1 cellular context compared by ENCODE assay signal in genomic region chr12:121652767-121653497, GRCh38.
TF ChIP-seq lines count a peak whose summit lies in the region.

No MANE protein-coding gene starts in this region.

TF ChIP-seq in HepG2, 621 proteins besides CTCF, POLR2A, EP300 and RAD21:
- no peak for TF ChIP-seq HDAC2 (CRISPR knock-in tag; IDR thresholded peaks at IDR 0.05)
- 0 out of 2 replicates have a peak, but pooled peaks have one; percentile 71 for TF ChIP-seq HNRNPL (IDR thresholded peaks at IDR 0.05; ENCODE audit: low read depth, low read length)
- no peak for TF ChIP-seq TBL1XR1 (IDR thresholded peaks at IDR 0.05; ENCODE audit: borderline replicate concordance, low read length, partially characterized antibody)
- no peak for TF ChIP-seq ZNF33A (CRISPR knock-in tag; IDR thresholded peaks at IDR 0.05; ENCODE audit: borderline replicate concordance)
- no peak for TF ChIP-seq ERF (CRISPR knock-in tag; IDR thresholded peaks at IDR 0.05)
- TF ChIP-seq, protein P1, sequence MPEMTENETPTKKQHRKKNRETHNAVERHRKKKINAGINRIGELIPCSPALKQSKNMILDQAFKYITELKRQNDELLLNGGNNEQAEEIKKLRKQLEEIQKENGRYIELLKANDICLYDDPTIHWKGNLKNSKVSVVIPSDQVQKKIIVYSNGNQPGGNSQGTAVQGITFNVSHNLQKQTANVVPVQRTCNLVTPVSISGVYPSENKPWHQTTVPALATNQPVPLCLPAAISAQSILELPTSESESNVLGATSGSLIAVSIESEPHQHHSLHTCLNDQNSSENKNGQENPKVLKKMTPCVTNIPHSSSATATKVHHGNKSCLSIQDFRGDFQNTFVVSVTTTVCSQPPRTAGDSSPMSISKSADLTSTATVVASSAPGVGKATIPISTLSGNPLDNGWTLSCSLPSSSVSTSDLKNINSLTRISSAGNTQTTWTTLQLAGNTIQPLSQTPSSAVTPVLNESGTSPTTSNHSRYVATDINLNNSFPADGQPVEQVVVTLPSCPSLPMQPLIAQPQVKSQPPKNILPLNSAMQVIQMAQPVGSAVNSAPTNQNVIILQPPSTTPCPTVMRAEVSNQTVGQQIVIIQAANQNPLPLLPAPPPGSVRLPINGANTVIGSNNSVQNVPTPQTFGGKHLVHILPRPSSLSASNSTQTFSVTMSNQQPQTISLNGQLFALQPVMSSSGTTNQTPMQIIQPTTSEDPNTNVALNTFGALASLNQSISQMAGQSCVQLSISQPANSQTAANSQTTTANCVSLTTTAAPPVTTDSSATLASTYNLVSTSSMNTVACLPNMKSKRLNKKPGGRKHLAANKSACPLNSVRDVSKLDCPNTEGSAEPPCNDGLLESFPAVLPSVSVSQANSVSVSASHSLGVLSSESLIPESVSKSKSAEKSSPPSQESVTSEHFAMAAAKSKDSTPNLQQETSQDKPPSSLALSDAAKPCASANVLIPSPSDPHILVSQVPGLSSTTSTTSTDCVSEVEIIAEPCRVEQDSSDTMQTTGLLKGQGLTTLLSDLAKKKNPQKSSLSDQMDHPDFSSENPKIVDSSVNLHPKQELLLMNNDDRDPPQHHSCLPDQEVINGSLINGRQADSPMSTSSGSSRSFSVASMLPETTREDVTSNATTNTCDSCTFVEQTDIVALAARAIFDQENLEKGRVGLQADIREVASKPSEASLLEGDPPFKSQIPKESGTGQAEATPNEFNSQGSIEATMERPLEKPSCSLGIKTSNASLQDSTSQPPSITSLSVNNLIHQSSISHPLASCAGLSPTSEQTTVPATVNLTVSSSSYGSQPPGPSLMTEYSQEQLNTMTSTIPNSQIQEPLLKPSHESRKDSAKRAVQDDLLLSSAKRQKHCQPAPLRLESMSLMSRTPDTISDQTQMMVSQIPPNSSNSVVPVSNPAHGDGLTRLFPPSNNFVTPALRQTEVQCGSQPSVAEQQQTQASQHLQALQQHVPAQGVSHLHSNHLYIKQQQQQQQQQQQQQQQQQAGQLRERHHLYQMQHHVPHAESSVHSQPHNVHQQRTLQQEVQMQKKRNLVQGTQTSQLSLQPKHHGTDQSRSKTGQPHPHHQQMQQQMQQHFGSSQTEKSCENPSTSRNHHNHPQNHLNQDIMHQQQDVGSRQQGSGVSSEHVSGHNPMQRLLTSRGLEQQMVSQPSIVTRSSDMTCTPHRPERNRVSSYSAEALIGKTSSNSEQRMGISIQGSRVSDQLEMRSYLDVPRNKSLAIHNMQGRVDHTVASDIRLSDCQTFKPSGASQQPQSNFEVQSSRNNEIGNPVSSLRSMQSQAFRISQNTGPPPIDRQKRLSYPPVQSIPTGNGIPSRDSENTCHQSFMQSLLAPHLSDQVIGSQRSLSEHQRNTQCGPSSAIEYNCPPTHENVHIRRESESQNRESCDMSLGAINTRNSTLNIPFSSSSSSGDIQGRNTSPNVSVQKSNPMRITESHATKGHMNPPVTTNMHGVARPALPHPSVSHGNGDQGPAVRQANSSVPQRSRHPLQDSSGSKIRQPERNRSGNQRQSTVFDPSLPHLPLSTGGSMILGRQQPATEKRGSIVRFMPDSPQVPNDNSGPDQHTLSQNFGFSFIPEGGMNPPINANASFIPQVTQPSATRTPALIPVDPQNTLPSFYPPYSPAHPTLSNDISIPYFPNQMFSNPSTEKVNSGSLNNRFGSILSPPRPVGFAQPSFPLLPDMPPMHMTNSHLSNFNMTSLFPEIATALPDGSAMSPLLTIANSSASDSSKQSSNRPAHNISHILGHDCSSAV (CRISPR knock-in tag; IDR thresholded peaks at IDR 0.05; ENCODE audit: borderline replicate concordance) = no peak
- TF ChIP-seq, protein P2, sequence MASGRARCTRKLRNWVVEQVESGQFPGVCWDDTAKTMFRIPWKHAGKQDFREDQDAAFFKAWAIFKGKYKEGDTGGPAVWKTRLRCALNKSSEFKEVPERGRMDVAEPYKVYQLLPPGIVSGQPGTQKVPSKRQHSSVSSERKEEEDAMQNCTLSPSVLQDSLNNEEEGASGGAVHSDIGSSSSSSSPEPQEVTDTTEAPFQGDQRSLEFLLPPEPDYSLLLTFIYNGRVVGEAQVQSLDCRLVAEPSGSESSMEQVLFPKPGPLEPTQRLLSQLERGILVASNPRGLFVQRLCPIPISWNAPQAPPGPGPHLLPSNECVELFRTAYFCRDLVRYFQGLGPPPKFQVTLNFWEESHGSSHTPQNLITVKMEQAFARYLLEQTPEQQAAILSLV (CRISPR knock-in tag; IDR thresholded peaks at IDR 0.05; ENCODE audit: borderline replicate concordance) = no peak
- TF ChIP-seq ZNF770 (CRISPR knock-in tag; IDR thresholded peaks at IDR 0.05) = peak; percentile 89; the same call in 1 of the 2 replicates
- no peak for TF ChIP-seq SRSF9 (IDR thresholded peaks at IDR 0.05; ENCODE audit: borderline replicate concordance, insufficient read depth, low read depth, low read length, poor library complexity, severe bottlenecking)
- TF ChIP-seq ZNF780A (CRISPR knock-in tag; IDR thresholded peaks at IDR 0.05) = no peak
- TF ChIP-seq GPN1 (CRISPR knock-in tag; IDR thresholded peaks at IDR 0.05; ENCODE audit: borderline replicate concordance) = no peak
- TF ChIP-seq ZNF687 (CRISPR knock-in tag; IDR thresholded peaks at IDR 0.05) = peak; percentile 18; the same call in 1 of the 2 replicates
- TF ChIP-seq HNF4G (IDR thresholded peaks at IDR 0.05; ENCODE audit: borderline replicate concordance, low read depth, low read length) = no peak
- TF ChIP-seq HNF4G (CRISPR knock-in tag; IDR thresholded peaks at IDR 0.05; ENCODE audit: borderline replicate concordance, low read depth) = no peak
- no peak for TF ChIP-seq UBTF (CRISPR knock-in tag; IDR thresholded peaks at IDR 0.05)
- TF ChIP-seq, protein P3, sequence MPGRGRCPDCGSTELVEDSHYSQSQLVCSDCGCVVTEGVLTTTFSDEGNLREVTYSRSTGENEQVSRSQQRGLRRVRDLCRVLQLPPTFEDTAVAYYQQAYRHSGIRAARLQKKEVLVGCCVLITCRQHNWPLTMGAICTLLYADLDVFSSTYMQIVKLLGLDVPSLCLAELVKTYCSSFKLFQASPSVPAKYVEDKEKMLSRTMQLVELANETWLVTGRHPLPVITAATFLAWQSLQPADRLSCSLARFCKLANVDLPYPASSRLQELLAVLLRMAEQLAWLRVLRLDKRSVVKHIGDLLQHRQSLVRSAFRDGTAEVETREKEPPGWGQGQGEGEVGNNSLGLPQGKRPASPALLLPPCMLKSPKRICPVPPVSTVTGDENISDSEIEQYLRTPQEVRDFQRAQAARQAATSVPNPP (CRISPR knock-in tag; IDR thresholded peaks at IDR 0.05) = no peak
- TF ChIP-seq ESRRA (CRISPR knock-in tag; IDR thresholded peaks at IDR 0.05; ENCODE audit: low read depth) = no peak
